In the genomic region with DNA sequence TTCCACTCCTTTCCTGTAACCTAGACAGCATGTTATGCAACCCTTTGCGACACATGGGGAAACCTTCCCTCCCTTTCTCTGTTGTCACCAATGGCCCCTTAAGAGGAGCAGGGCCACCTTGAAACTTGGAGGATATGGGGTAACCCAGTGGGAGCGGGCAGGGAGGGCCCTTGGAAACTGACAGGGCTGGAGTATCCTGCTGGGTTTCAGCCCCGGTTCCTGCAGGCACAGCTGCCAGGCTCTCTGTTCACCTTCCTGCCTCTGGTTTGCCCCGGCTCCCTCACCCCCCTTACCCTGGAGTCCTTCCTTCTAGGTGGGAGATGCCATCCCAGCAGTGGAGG, we compare ENCODE assay signal across 8 cellular contexts. TPM values are rescaled to one million over a fixed set of nuclear protein-coding genes. Genes with fewer than 3 reads are reported as not detected.
DNase-seq lines count a peak whose midpoint lies in the region; ATAC-seq and TF ChIP-seq lines count a peak whose summit lies in the region.

No MANE protein-coding gene starts in this region.

- H3K9me3 ChIP-seq in RWPE2 (ENCODE audit: severe bottlenecking), result no peaks in the 10 kb centered on the region
- no peaks in the 10 kb centered on the region for H3K9me3 ChIP-seq in esophagus (ENCODE audit: control insufficient read depth in 2 of 2, insufficient read depth in 1 of 2, low read depth in 1 of 2, low read length in 1 of 2)

- TF ChIP-seq CTCF in GM12875 (IDR thresholded peaks at IDR 0.05; ENCODE audit: borderline replicate concordance, insufficient read depth, low read depth, low read length), result no peak
- no peak for TF ChIP-seq CTCF in RWPE2 (IDR thresholded peaks at IDR 0.05; ENCODE audit: poor library complexity, severe bottlenecking)

- H3K4me3 ChIP-seq in GM12875 (ENCODE audit: low read depth, low read length) (peak overlapping the region; percentile 85), RWPE2 (ENCODE audit: severe bottlenecking) (peak overlapping the region; percentile 74), esophagus (ENCODE audit: low read depth in 1 of 2, low read length in 2 of 2) (peak overlapping the region; percentile 62 to 72), rectal smooth muscle tissue (ENCODE audit: low read length) (peak overlapping the region; percentile 78)

- H3K4me1 ChIP-seq in RWPE2 (ENCODE audit: insufficient read depth, poor library complexity, severe bottlenecking) (peaks cover 28% of the 10 kb centered on the region), esophagus (ENCODE audit: control insufficient read depth in 2 of 2, insufficient read depth in 2 of 2, low read length in 1 of 2) (peaks cover 0 to 26% of the 10 kb centered on the region in 2 donors), rectal smooth muscle tissue (ENCODE audit: control insufficient read depth, insufficient read depth, low read length) (peaks cover 4% of the 10 kb centered on the region)

- WGBS in esophagus, 2 donors, result 60% methylated on average over 4 of the region's 4 CpGs

- peak overlapping the region; percentile 42 for H3K9ac ChIP-seq in rectal smooth muscle tissue (ENCODE audit: low read length)

- peak; percentile 34 for DNase-seq in RWPE2 (ENCODE audit: low spot score)
- DNase-seq in hippocampal formation (lab: John Stamatoyannopoulos, UW), result no peak
- no peak for DNase-seq in cerebellum (ENCODE audit: low spot score)
- DNase-seq in NCI-H1694 (lab: John Stamatoyannopoulos, UW), result no peak

- H3K27ac ChIP-seq in RWPE2 (ENCODE audit: poor library complexity, severe bottlenecking) (peak overlapping the region; percentile 95), esophagus (ENCODE audit: low read depth in 2 of 2, low read length in 1 of 2) (peak overlapping the region; percentile 84 to 99), rectal smooth muscle tissue (ENCODE audit: low read depth, low read length) (peak overlapping the region; percentile 97)

- ATAC-seq in RWPE2 (ENCODE audit: low read depth), result no peak
- no peak for ATAC-seq in HG03280 (IDR thresholded peaks at IDR 0.05; ENCODE audit: unreplicated experiment)

- H3K36me3 ChIP-seq in RWPE2 (ENCODE audit: low read depth) (peaks cover 47% of the 10 kb centered on the region), esophagus (ENCODE audit: control insufficient read depth in 2 of 2, insufficient read depth in 2 of 2, low read length in 1 of 2) (peaks cover 0 to 27% of the 10 kb centered on the region in 2 donors), rectal smooth muscle tissue (ENCODE audit: control insufficient read depth, insufficient read depth, low read length) (peaks cover 15% of the 10 kb centered on the region)

- H3K27me3 ChIP-seq in RWPE2 (ENCODE audit: insufficient read depth, poor library complexity, severe bottlenecking) (no peaks in the 10 kb centered on the region), esophagus (ENCODE audit: control insufficient read depth in 1 of 2, insufficient read depth in 2 of 2, low read length in 2 of 2) (no peaks in the 10 kb centered on the region), rectal smooth muscle tissue (ENCODE audit: control insufficient read depth, insufficient read depth, low read length) (no peaks in the 10 kb centered on the region)

RNA-seq across cellular contexts. Expression of gene PRDX5, which starts 1.5 kb away (rescaled TPM):
- polyA plus RNA-seq in esophagus, result 100 to 1,000 TPM; 442 to 808 TPM
- 68.8 TPM for total RNA-seq in cerebellum

RNA-seq across cellular contexts. Expression of gene TRMT112, which starts 2.0 kb away (rescaled TPM):
- polyA plus RNA-seq in esophagus, result 100 to 1,000 TPM; 201 to 211 TPM
- total RNA-seq in cerebellum, result 51.7 TPM

RNA-seq across cellular contexts. Expression of gene ESRRA, which starts 14.1 kb away (rescaled TPM):
- 10 to 100 TPM; 63.7 to 85.4 TPM for polyA plus RNA-seq in esophagus
- total RNA-seq in cerebellum, result 11.3 TPM

RNA-seq across cellular contexts. Expression of gene CATSPERZ, which starts 19.2 kb away (rescaled TPM):
- polyA plus RNA-seq in esophagus, result under 1 TPM; 0.37 to 0.39 TPM
- not detected for total RNA-seq in cerebellum

RNA-seq across cellular contexts. Expression of gene CCDC88B, which starts 20.6 kb away (rescaled TPM):
- polyA plus RNA-seq in esophagus, result 10 to 100 TPM; 11.2 to 33.3 TPM
- 1.5 TPM for total RNA-seq in cerebellum
